30 cellular contexts compared by ENCODE assay signal in genomic region chr16:74680681-74681080, GRCh38.
"Had no signal": no experiment of that assay in that cellular context is flagged by ENCODE, and none has a peak within 500 bp of the region (broad histone marks: within the 10 kb centered on the region; RNA-seq: fewer than 3 reads in every experiment).

No MANE protein-coding gene starts in this region.

- H3K36me3 Mint-ChIP-seq: WTC11 had no signal

- H3K4me1 ChIP-seq: ascending aorta, foreskin keratinocyte, gastrocnemius medialis, heart left ventricle had no signal

- H3K27ac ChIP-seq: ascending aorta, brain microvascular endothelial cell, coronary artery, dorsolateral prefrontal cortex, foreskin keratinocyte, gastrocnemius medialis, heart left ventricle, VCaP had no signal

- ATAC-seq: activated naive CD4-positive, alpha-beta T cell treated with anti-CD3 and anti-CD28 coated beads, Interleukin-2, amount 50 U/mL, for 72 hours; activated T-cell treated with anti-CD3 and anti-CD28 coated beads, Interleukin-2, amount 50 U/mL, for 72 hours; esophagus mucosa; foreskin keratinocyte; gastrocnemius medialis; heart left ventricle; WTC11 had no signal

- H3K9me3 ChIP-seq: ascending aorta, gastrocnemius medialis, heart left ventricle had no signal

- H3K4me3 ChIP-seq: ascending aorta, coronary artery, dorsolateral prefrontal cortex, gastrocnemius medialis, heart left ventricle had no signal

- H3K4me3 Mint-ChIP-seq: activated CD4-positive, alpha-beta memory T cell treated with anti-CD3 and anti-CD28 coated beads, Interleukin-2, amount 10 ng/mL, durations not matched to agents 7 days and 5 days; activated CD4-positive, alpha-beta T cell treated with anti-CD3 and anti-CD28 coated beads, Interleukin-2, amount 10 ng/mL, durations not matched to agents 7 days and 5 days; activated naive CD4-positive, alpha-beta T cell treated with anti-CD3 and anti-CD28 coated beads, Interleukin-2, amount 10 ng/mL, durations not matched to agents 7 days and 5 days; activated naive CD8-positive, alpha-beta T cell treated with anti-CD3 and anti-CD28 coated beads, Interleukin-2, amount 10 ng/mL, durations not matched to agents 7 days and 5 days; activated T-cell treated with anti-CD3 and anti-CD28 coated beads, Interleukin-2, amount 50 U/mL, for 24 hours; activated T-cell treated with anti-CD3 and anti-CD28 coated beads, Interleukin-2, amount 50 U/mL, for 72 hours; central memory CD8-positive, alpha-beta T cell; dendritic cell treated with granulocyte-macrophage colony-stimulating factor and Interleukin-4, amounts not matched to agents 40 ng/mL and 50 ng/mL, for 4 days; endodermal cell; WTC11 had no signal

- DNase-seq: activated CD4-positive, alpha-beta memory T cell treated with anti-CD3 and anti-CD28 coated beads, Interleukin-2, amount 10 ng/mL, durations not matched to agents 7 days and 5 days; activated CD4-positive, alpha-beta T cell treated with anti-CD3 and anti-CD28 coated beads for 1 hour; activated CD4-positive, alpha-beta T cell treated with anti-CD3 and anti-CD28 coated beads for 4 hours; activated CD4-positive, alpha-beta T cell treated with anti-CD3 and anti-CD28 coated beads, Interleukin-2, amount 10 ng/mL, durations not matched to agents 7 days and 5 days; activated CD4-positive, alpha-beta T cell treated with anti-CD3 and anti-CD28 coated beads, Interleukin-2, amount 50 U/mL, for 4 hours; activated CD8-positive, alpha-beta memory T cell treated with anti-CD3 and anti-CD28 coated beads, Interleukin-2, amount 50 U/mL, for 48 hours; activated gamma-delta T cell; activated naive CD4-positive, alpha-beta T cell; activated naive CD4-positive, alpha-beta T cell treated with anti-CD3 and anti-CD28 coated beads, Interleukin-2, amount 10 ng/mL, durations not matched to agents 7 days and 5 days; activated naive CD8-positive, alpha-beta T cell treated with anti-CD3 and anti-CD28 coated beads, Interleukin-2, amount 10 ng/mL, durations not matched to agents 7 days and 5 days; activated T-cell treated with anti-CD3 and anti-CD28 coated beads for 4 hours; activated T-cell treated with anti-CD3 and anti-CD28 coated beads, Interleukin-2, amount 50 U/mL, for 24 hours; activated T-cell treated with anti-CD3 and anti-CD28 coated beads, Interleukin-2, amount 50 U/mL, for 72 hours; brain microvascular endothelial cell; dorsolateral prefrontal cortex; effector memory CD4-positive, alpha-beta T cell; endodermal cell; foreskin keratinocyte; gastrocnemius medialis; glutamatergic neuron; heart left ventricle; T-helper 2 cell had no signal

- H3K36me3 ChIP-seq: gastrocnemius medialis had no signal

- H3K9me3 Mint-ChIP-seq: activated CD4-positive, alpha-beta memory T cell treated with anti-CD3 and anti-CD28 coated beads, Interleukin-2, amount 10 ng/mL, durations not matched to agents 7 days and 5 days; activated CD4-positive, alpha-beta T cell treated with anti-CD3 and anti-CD28 coated beads, Interleukin-2, amount 10 ng/mL, durations not matched to agents 7 days and 5 days; activated naive CD4-positive, alpha-beta T cell treated with anti-CD3 and anti-CD28 coated beads, Interleukin-2, amount 10 ng/mL, durations not matched to agents 7 days and 5 days; activated naive CD4-positive, alpha-beta T cell treated with anti-CD3 and anti-CD28 coated beads, Interleukin-2, amount 50 U/mL, for 72 hours; activated naive CD8-positive, alpha-beta T cell treated with anti-CD3 and anti-CD28 coated beads, Interleukin-2, amount 10 ng/mL, durations not matched to agents 7 days and 5 days; activated T-cell treated with anti-CD3 and anti-CD28 coated beads, Interleukin-2, amount 50 U/mL, for 24 hours; activated T-cell treated with anti-CD3 and anti-CD28 coated beads, Interleukin-2, amount 50 U/mL, for 72 hours; central memory CD8-positive, alpha-beta T cell; dendritic cell treated with granulocyte-macrophage colony-stimulating factor and Interleukin-4, amounts not matched to agents 40 ng/mL and 50 ng/mL, for 4 days; endodermal cell; WTC11 had no signal

- H3K4me1 Mint-ChIP-seq: activated CD4-positive, alpha-beta memory T cell treated with anti-CD3 and anti-CD28 coated beads, Interleukin-2, amount 10 ng/mL, durations not matched to agents 7 days and 5 days; activated CD4-positive, alpha-beta T cell treated with anti-CD3 and anti-CD28 coated beads, Interleukin-2, amount 10 ng/mL, durations not matched to agents 7 days and 5 days; activated naive CD4-positive, alpha-beta T cell treated with anti-CD3 and anti-CD28 coated beads, Interleukin-2, amount 10 ng/mL, durations not matched to agents 7 days and 5 days; central memory CD8-positive, alpha-beta T cell had no signal

- H3K27ac Mint-ChIP-seq: activated CD4-positive, alpha-beta memory T cell treated with anti-CD3 and anti-CD28 coated beads, Interleukin-2, amount 10 ng/mL, durations not matched to agents 7 days and 5 days; activated naive CD4-positive, alpha-beta T cell treated with anti-CD3 and anti-CD28 coated beads, Interleukin-2, amount 10 ng/mL, durations not matched to agents 7 days and 5 days; activated naive CD8-positive, alpha-beta T cell treated with anti-CD3 and anti-CD28 coated beads, Interleukin-2, amount 10 ng/mL, durations not matched to agents 7 days and 5 days; activated T-cell treated with anti-CD3 and anti-CD28 coated beads, Interleukin-2, amount 50 U/mL, for 72 hours; dendritic cell treated with granulocyte-macrophage colony-stimulating factor and Interleukin-4, amounts not matched to agents 40 ng/mL and 50 ng/mL, for 4 days; endodermal cell; WTC11 had no signal

- H3K27me3 ChIP-seq: ascending aorta, brain microvascular endothelial cell, dorsolateral prefrontal cortex, foreskin keratinocyte, gastrocnemius medialis, heart left ventricle had no signal

- H3K27me3 Mint-ChIP-seq: activated CD4-positive, alpha-beta memory T cell treated with anti-CD3 and anti-CD28 coated beads, Interleukin-2, amount 10 ng/mL, durations not matched to agents 7 days and 5 days; activated CD4-positive, alpha-beta T cell treated with anti-CD3 and anti-CD28 coated beads, Interleukin-2, amount 10 ng/mL, durations not matched to agents 7 days and 5 days; activated naive CD4-positive, alpha-beta T cell treated with anti-CD3 and anti-CD28 coated beads, Interleukin-2, amount 10 ng/mL, durations not matched to agents 7 days and 5 days; activated naive CD8-positive, alpha-beta T cell treated with anti-CD3 and anti-CD28 coated beads, Interleukin-2, amount 10 ng/mL, durations not matched to agents 7 days and 5 days; activated T-cell treated with anti-CD3 and anti-CD28 coated beads, Interleukin-2, amount 50 U/mL, for 24 hours; central memory CD8-positive, alpha-beta T cell; dendritic cell treated with granulocyte-macrophage colony-stimulating factor and Interleukin-4, amounts not matched to agents 40 ng/mL and 50 ng/mL, for 4 days had no signal
